ENCODE assay signal across 1 cellular context in genomic region chr12:109640961-109641360, GRCh38.
TF ChIP-seq lines count a peak whose summit lies in the region.

No MANE protein-coding gene starts in this region.

TF ChIP-seq in HepG2, 621 proteins besides CTCF, POLR2A, EP300 and RAD21 (continued from another document):
- TF ChIP-seq TFAP4 (IDR thresholded peaks at IDR 0.05; ENCODE audit: borderline replicate concordance, low read depth): no peak
